Comparison of ENCODE assay signal across 13 cellular contexts in the genomic region with DNA sequence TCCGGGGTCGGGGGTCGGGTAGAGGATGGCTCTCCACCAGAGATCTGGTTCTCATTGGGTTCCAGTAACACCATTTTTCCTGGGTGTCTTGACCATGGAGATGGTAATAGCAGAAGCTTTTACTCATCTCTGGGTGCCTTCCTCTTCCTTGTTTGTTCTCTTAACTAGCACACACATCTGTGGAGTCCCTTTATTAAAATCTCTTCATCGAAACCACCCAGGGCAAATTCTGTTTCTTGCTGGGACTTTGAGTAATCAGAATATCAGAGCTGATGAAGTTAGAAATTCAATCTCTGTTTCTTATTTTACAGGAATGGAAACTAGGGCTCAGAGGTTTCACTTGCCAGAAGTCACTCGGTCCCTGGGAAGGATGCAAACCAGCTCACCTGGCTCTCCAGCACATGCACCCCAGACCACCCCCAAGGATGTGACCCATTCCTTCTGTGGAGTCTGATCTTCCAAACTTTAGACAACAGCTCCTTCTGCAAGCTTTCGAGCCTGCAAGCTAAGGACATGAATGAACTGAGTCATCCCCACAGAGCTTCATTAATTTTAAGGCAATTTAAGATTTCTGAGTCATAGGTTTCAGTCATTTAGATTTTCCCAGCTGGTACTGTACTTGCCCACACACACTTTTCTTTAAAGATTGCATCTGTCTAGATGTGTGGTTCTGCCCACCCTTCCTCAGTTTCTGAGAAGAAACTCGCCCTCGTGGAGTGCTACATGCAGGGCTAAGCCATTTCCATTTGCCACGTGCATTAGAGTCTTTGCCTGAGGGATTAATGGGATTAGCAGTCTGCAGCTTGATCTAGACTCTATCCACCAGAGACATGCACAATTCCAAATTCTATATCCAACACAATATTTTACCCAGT. TPM values are rescaled to one million over a fixed set of nuclear protein-coding genes. Genes with fewer than 3 reads are reported as not detected.
DNase-seq lines count a peak whose midpoint lies in the region; FAIRE-seq and TF ChIP-seq lines count a peak whose summit lies in the region.
"Had no signal": no experiment of that assay in that cellular context is flagged by ENCODE, and none has a peak within 500 bp of the region (broad histone marks: within the 10 kb centered on the region; RNA-seq: fewer than 3 reads in every experiment).

No MANE protein-coding gene starts in this region.

- peaks cover 22% of the 10 kb centered on the region for H3K4me1 Mint-ChIP-seq in activated naive CD4-positive, alpha-beta T cell treated with anti-CD3 and anti-CD28 coated beads, Interleukin-2, amount 10 ng/mL, durations not matched to agents 7 days and 5 days

- BruUV-seq in endothelial cell of umbilical vein (replicated peaks; lab: Mats Ljungman, UMichigan), result no TSS peak

- H3K27me3 Mint-ChIP-seq in activated naive CD4-positive, alpha-beta T cell treated with anti-CD3 and anti-CD28 coated beads, Interleukin-2, amount 10 ng/mL, durations not matched to agents 7 days and 5 days, result peaks cover 10% of the 10 kb centered on the region

- H3K36me3 ChIP-seq in SK-N-SH (replicated peaks in 1 of 2; ENCODE audit: control insufficient read depth in 1 of 2, insufficient read depth in 2 of 2, low read length in 1 of 2) (no peaks in the 10 kb centered on the region), endothelial cell of umbilical vein (ENCODE audit: control insufficient read depth in 2 of 2, extremely low read depth in 1 of 2, insufficient read depth in 2 of 2, low read length in 2 of 2) (no peaks in the 10 kb centered on the region)
- H3K36me3 ChIP-seq: BLaER1 treated with 17β-estradiol and CSF1 and Interleukin-3, amounts not matched to agents 10 nM and 100 nM; suprapubic skin had no signal

- POLR2A ChIA-PET in SK-N-SH (lab: Yijun Ruan, JAX) (no interaction called here), endothelial cell of umbilical vein (lab: Charles Lee) (no interaction called here)

- H3K27ac ChIP-seq in SK-N-SH (ENCODE audit: low read depth in 2 of 2, low read length in 1 of 2), result peak overlapping the region in 1 of 2 experiments; percentile 99; a peak in 3 of 4 replicates
- H3K27ac ChIP-seq in endothelial cell of umbilical vein (ENCODE audit: insufficient read depth, low read depth, low read length), result peak overlapping the region; percentile 32
- H3K27ac ChIP-seq: BLaER1 treated with 17β-estradiol and CSF1 and Interleukin-3, amounts not matched to agents 10 nM and 100 nM; KMS-11; suprapubic skin had no signal

- dilution Hi-C loops in endothelial cell of umbilical vein (cut with MboI; ENCODE audit: extremely low pct_ligation_motif_present, low sequenced_read_pairs), result loop anchor here (25.0 kb wide), 1 partner anchor 140 kb away; no protein-coding TSS in a partner anchor

- peaks cover 12% of the 10 kb centered on the region for H3K9me3 Mint-ChIP-seq in activated naive CD4-positive, alpha-beta T cell treated with anti-CD3 and anti-CD28 coated beads, Interleukin-2, amount 10 ng/mL, durations not matched to agents 7 days and 5 days

- CTCF ChIA-PET in activated naive CD4-positive, alpha-beta T cell treated with anti-CD3 and anti-CD28 coated beads, Interleukin-2, amount 10 ng/mL, durations not matched to agents 7 days and 5 days (lab: Charles Lee), result interaction anchor here (1.3 kb wide), 1 partner anchor 14 kb away, joined by 5 read pairs; no protein-coding TSS in a partner anchor
- CTCF ChIA-PET in SK-N-SH (lab: Yijun Ruan, JAX) (interaction anchor here (1.0 to 3.9 kb wide), 6 partner anchors 9 to 536 kb away, joined by 3 to 36 read pairs (median 4); a partner anchor contains a TSS), endothelial cell of umbilical vein (lab: Charles Lee) (interaction anchor here (0.9 to 2.5 kb wide), 6 partner anchors 15 to 305 kb away, joined by 3 to 26 read pairs (median 4); a partner anchor contains a TSS)

- TF ChIP-seq EP300 in SK-N-SH (IDR thresholded peaks at IDR 0.05; ENCODE audit: borderline replicate concordance in 1 of 2, low read depth in 1 of 2, low read length in 1 of 2), result no peak; a peak in 2 of 4 replicates

- TF ChIP-seq RAD21 in SK-N-SH (IDR thresholded peaks at IDR 0.05; ENCODE audit: low read length), result no peak

- peak overlapping the region in 1 of 2 experiments; percentile 9; a peak in 1 of 4 replicates for H3K4me3 ChIP-seq in SK-N-SH (ENCODE audit: low read depth in 2 of 2, low read length in 1 of 2)
- no peak overlapping the region for H3K4me3 ChIP-seq in endothelial cell of umbilical vein (replicated peaks in 1 of 3; ENCODE audit: insufficient read depth in 1 of 3, low read depth in 1 of 3, low read length in 3 of 3)
- H3K4me3 ChIP-seq: BLaER1 treated with 17β-estradiol and CSF1 and Interleukin-3, amounts not matched to agents 10 nM and 100 nM; suprapubic skin had no signal

- peaks cover 28% of the 10 kb centered on the region for H3F3A ChIP-seq in SK-N-SH (replicated peaks; ENCODE audit: insufficient read depth)

- TF ChIP-seq POLR2A in endothelial cell of umbilical vein (IDR thresholded peaks at IDR 0.05; ENCODE audit: low read depth, low read length), result no peak

- no peak overlapping the region for H3K4me3 Mint-ChIP-seq in activated naive CD4-positive, alpha-beta T cell treated with anti-CD3 and anti-CD28 coated beads, Interleukin-2, amount 10 ng/mL, durations not matched to agents 7 days and 5 days

- peak; percentile 41 for DNase-seq in activated naive CD4-positive, alpha-beta T cell treated with Interleukin-2 at 50 U/mL for 16 hours
- no peak for DNase-seq in activated naive CD4-positive, alpha-beta T cell treated with anti-CD3 and anti-CD28 coated beads, Interleukin-2, amount 10 ng/mL, durations not matched to agents 7 days and 5 days
- no peak for DNase-seq in SK-N-SH
- DNase-seq in endothelial cell of umbilical vein (ENCODE audit: low read depth, low spot score), result peak; percentile 13
- peak; percentile 48 for DNase-seq in stimulated activated CD4-positive, alpha-beta T cell treated with anti-CD3 and anti-CD28 coated beads, Interleukin-4, amount 100 ng/mL, for 24 hours
- no peak for DNase-seq in OCI-M2 (lab: John Stamatoyannopoulos, UW; ENCODE audit: unreplicated experiment)
- no peak for DNase-seq in NCI-H146 treated with DMSO at 0.1 percent for 48 hours (lab: John Stamatoyannopoulos, UW; ENCODE audit: unreplicated experiment)
- no peak for DNase-seq in NCI-H146 (lab: John Stamatoyannopoulos, UW)
- DNase-seq: NCI-H446 treated with DMSO at 0.1 percent for 48 hours, T-helper 9 cell had no signal

- FAIRE-seq in endothelial cell of umbilical vein (lab: Jason Lieb, UNC), result peak; percentile 35

- no peaks in the 10 kb centered on the region; the same call in 1 of the 2 replicates for H3K9me2 ChIP-seq in SK-N-SH

- H4K20me1 ChIP-seq in SK-N-SH (ENCODE audit: insufficient read depth) (no peaks in the 10 kb centered on the region), endothelial cell of umbilical vein (replicated peaks; ENCODE audit: control insufficient read depth, extremely low read depth, insufficient read depth, low read length) (no peaks in the 10 kb centered on the region)
- H4K20me1 ChIP-seq: BLaER1 treated with 17β-estradiol and CSF1 and Interleukin-3, amounts not matched to agents 10 nM and 100 nM had no signal

- peak overlapping the region; percentile 63 for H3K9ac ChIP-seq in SK-N-SH
- H3K9ac ChIP-seq in endothelial cell of umbilical vein (replicated peaks; ENCODE audit: extremely low read depth, insufficient read depth, low read length), result no peak overlapping the region
- H3K9ac ChIP-seq: BLaER1 treated with 17β-estradiol and CSF1 and Interleukin-3, amounts not matched to agents 10 nM and 100 nM; KMS-11 had no signal

- TF ChIP-seq CTCF in SK-N-SH (IDR thresholded peaks at IDR 0.05), result no peak
- no peak for TF ChIP-seq CTCF in endothelial cell of umbilical vein (IDR thresholded peaks at IDR 0.05; ENCODE audit: extremely low read depth in 1 of 2, insufficient read depth in 1 of 2, low read depth in 1 of 2, low read length in 2 of 2)

- H3K4me1 ChIP-seq in SK-N-SH (ENCODE audit: control insufficient read depth in 1 of 2, insufficient read depth in 2 of 2, low read depth in 1 of 2, low read length in 1 of 2), result peaks cover 0 to 34% of the 10 kb centered on the region in 2 experiments; a peak in 2 of 4 replicates
- peaks cover 12% of the 10 kb centered on the region for H3K4me1 ChIP-seq in endothelial cell of umbilical vein (ENCODE audit: control insufficient read depth, extremely low read depth, insufficient read depth, low read length)
- H3K4me1 ChIP-seq: BLaER1 treated with 17β-estradiol and CSF1 and Interleukin-3, amounts not matched to agents 10 nM and 100 nM had no signal

- H3K9me1 ChIP-seq in endothelial cell of umbilical vein (replicated peaks; ENCODE audit: control insufficient read depth, extremely low read depth, insufficient read depth, low read length), result no peaks in the 10 kb centered on the region

- H3K27me3 ChIP-seq in SK-N-SH (ENCODE audit: insufficient read depth) (no peaks in the 10 kb centered on the region), endothelial cell of umbilical vein (ENCODE audit: control insufficient read depth in 2 of 2, insufficient read depth in 2 of 2, low read length in 2 of 2) (no peaks in the 10 kb centered on the region)
- H3K27me3 ChIP-seq: BLaER1 treated with 17β-estradiol and CSF1 and Interleukin-3, amounts not matched to agents 10 nM and 100 nM; suprapubic skin had no signal

- intact Hi-C loops in endothelial cell of umbilical vein (cut with micrococcal nuclease), result loop anchor here (1.0 kb wide), 2 partner anchors 27 to 37 kb away; no protein-coding TSS in a partner anchor

- no peak overlapping the region; the same call in 1 of the 2 replicates for H2AFZ ChIP-seq in SK-N-SH (ENCODE audit: low read depth)
- no peak overlapping the region for H2AFZ ChIP-seq in endothelial cell of umbilical vein (ENCODE audit: low read depth, low read length)

- 50% methylated on average over 9 of the region's 9 CpGs for WGBS in SK-N-SH (ENCODE audit: low lambda C conversion rate)

- no peaks in the 10 kb centered on the region for H3K79me2 ChIP-seq in SK-N-SH (ENCODE audit: insufficient read depth)
- H3K79me2 ChIP-seq in endothelial cell of umbilical vein (ENCODE audit: control insufficient read depth, insufficient read depth, low read length), result no peaks in the 10 kb centered on the region

- H3K9me3 ChIP-seq in SK-N-SH, result no peaks in the 10 kb centered on the region
- H3K9me3 ChIP-seq in endothelial cell of umbilical vein (replicated peaks; ENCODE audit: control insufficient read depth, insufficient read depth, low read length), result no peaks in the 10 kb centered on the region
- H3K9me3 ChIP-seq: suprapubic skin had no signal

- H3K4me2 ChIP-seq in SK-N-SH (peak overlapping the region; percentile 69), endothelial cell of umbilical vein (ENCODE audit: insufficient read depth, low read length) (no peak overlapping the region)
- H3K4me2 ChIP-seq: BLaER1 treated with 17β-estradiol and CSF1 and Interleukin-3, amounts not matched to agents 10 nM and 100 nM; KMS-11 had no signal

- no peak overlapping the region for H3K27ac Mint-ChIP-seq in activated naive CD4-positive, alpha-beta T cell treated with anti-CD3 and anti-CD28 coated beads, Interleukin-2, amount 10 ng/mL, durations not matched to agents 7 days and 5 days

- H3K36me3 Mint-ChIP-seq in activated naive CD4-positive, alpha-beta T cell treated with anti-CD3 and anti-CD28 coated beads, Interleukin-2, amount 10 ng/mL, durations not matched to agents 7 days and 5 days, result peaks cover 12% of the 10 kb centered on the region

RNA-seq across cellular contexts. Expression of a gene that starts 14.7 kb away (rescaled TPM):
- polyA plus RNA-seq in SK-N-SH (2012; rRNA removed), result 21.0 and 27.5 TPM in 2 replicates
- 23.5 and 23.8 TPM in 2 replicates for polyA plus RNA-seq in SK-N-SH (2012; cell fraction: cytosol; rRNA removed)
- polyA plus RNA-seq in SK-N-SH (2012; cell fraction: nucleus; rRNA removed), result 56.4 and 71.7 TPM in 2 replicates
- total RNA-seq in endothelial cell of umbilical vein, result 17.6 and 20.5 TPM in 2 replicates
- polyA plus RNA-seq in endothelial cell of umbilical vein, result 12.7 and 15.8 TPM in 2 replicates
- polyA plus RNA-seq in endothelial cell of umbilical vein (2011; cell fraction: cytosol; rRNA removed), result 11.8 and 12.3 TPM in 2 replicates
- polyA plus RNA-seq in endothelial cell of umbilical vein (2011; cell fraction: nucleus; rRNA removed), result 26.8 and 40.7 TPM in 2 replicates
- 22.9 and 24.9 TPM in 2 replicates for polyA plus RNA-seq in endothelial cell of umbilical vein (2012)
- polyA minus RNA-seq in endothelial cell of umbilical vein, result 24.2 and 31.0 TPM in 2 replicates
- not detected for polyA minus RNA-seq in endothelial cell of umbilical vein (2011; cell fraction: cytosol; rRNA and poly(A)+ RNA removed)
- polyA minus RNA-seq in endothelial cell of umbilical vein (2011; cell fraction: nucleus; rRNA and poly(A)+ RNA removed), result 20.3 and 33.3 TPM in 2 replicates

Comparison
In these comparisons a context has a peak if more than half of its experiments do, and no peak if none do; other contexts are left out.
1. DNase-seq: peak in activated naive CD4-positive, alpha-beta T cell treated with Interleukin-2 at 50 U/mL for 16 hours (single experiment), endothelial cell of umbilical vein (single experiment) and stimulated activated CD4-positive, alpha-beta T cell treated with anti-CD3 and anti-CD28 coated beads, Interleukin-4, amount 100 ng/mL, for 24 hours (single experiment); none in activated naive CD4-positive, alpha-beta T cell treated with anti-CD3 and anti-CD28 coated beads, Interleukin-2, amount 10 ng/mL, durations not matched to agents 7 days and 5 days (single experiment), SK-N-SH (single experiment), OCI-M2 (single experiment), NCI-H146 treated with DMSO at 0.1 percent for 48 hours (single experiment) and NCI-H146 (single experiment).